In genomic region chr3:22372292-22372949, GRCh38 we compare ENCODE assay signal across 10 cellular contexts.
DNase-seq lines count a peak whose midpoint lies in the region; ATAC-seq and TF ChIP-seq lines count a peak whose summit lies in the region.
"Had no signal": no experiment of that assay in that cellular context is flagged by ENCODE, and none has a peak within 500 bp of the region (broad histone marks: within the 10 kb centered on the region; RNA-seq: fewer than 3 reads in every experiment).

No MANE protein-coding gene starts in this region.

- no peak for ATAC-seq in HG03565 (IDR thresholded peaks at IDR 0.05; ENCODE audit: unreplicated experiment)
- ATAC-seq: left colon had no signal

- no peaks in the 10 kb centered on the region for H3K9me3 ChIP-seq in HUES64 (ENCODE audit: insufficient read depth, low read depth, low read length)
- no peaks in the 10 kb centered on the region for H3K9me3 ChIP-seq in mammary epithelial cell (replicated peaks; ENCODE audit: insufficient read depth, low read length)
- H3K9me3 ChIP-seq in stomach smooth muscle (ENCODE audit: control insufficient read depth in 2 of 2, low read length in 2 of 2), result no peaks in the 10 kb centered on the region
- H3K9me3 ChIP-seq: adrenal gland had no signal

- peaks cover 55% of the 10 kb centered on the region for H3K27me3 ChIP-seq in HUES64 (ENCODE audit: insufficient read depth, low read length)
- H3K27me3 ChIP-seq in mammary epithelial cell (ENCODE audit: insufficient read depth, low read length), result peaks cover 18% of the 10 kb centered on the region
- H3K27me3 ChIP-seq in stomach smooth muscle (ENCODE audit: control insufficient read depth in 1 of 2, insufficient read depth in 2 of 2, low read length in 2 of 2), result peaks cover 13 to 20% of the 10 kb centered on the region in 2 donors
- H3K27me3 ChIP-seq: adrenal gland had no signal

- peak overlapping the region; percentile 42 for H3K4me2 ChIP-seq in mammary epithelial cell (ENCODE audit: insufficient read depth, low read depth, low read length)

- 2% methylated on average over 70 of the region's 70 CpGs for WGBS in HUES64
- 5% methylated on average over 15 of the region's 70 CpGs for WGBS in mammary epithelial cell (ENCODE audit: low coverage, missing lambda C conversion rate)

- H3K79me2 ChIP-seq in mammary epithelial cell (ENCODE audit: insufficient read depth, low read length), result no peaks in the 10 kb centered on the region

- peak overlapping the region; percentile 39 for H2AFZ ChIP-seq in mammary epithelial cell (ENCODE audit: low read depth, low read length)

- in situ Hi-C loops in mammary epithelial cell (cut with MboI; ENCODE audit: low sequenced_read_pairs in 2 of 2), result no loop called here

- H3K9ac ChIP-seq in HUES64 (ENCODE audit: low read depth, low read length) (peak overlapping the region; percentile 55), mammary epithelial cell (ENCODE audit: insufficient read depth, low read length) (no peak overlapping the region), stomach smooth muscle (ENCODE audit: low read length in 2 of 2) (no peak overlapping the region)

- DNase-seq in mammary epithelial cell (no peak), iPS-NIHi7 (ENCODE audit: extremely low spot score) (peak; percentile 51), NCI-H2029 (lab: John Stamatoyannopoulos, UW) (no peak)
- no peak for DNase-seq in effector CD4-positive, alpha-beta T cell
- DNase-seq: adrenal gland, left colon, NCI-H1417 treated with DMSO at 0.1 percent for 48 hours had no signal

- no TSS peak for BruUV-seq in mammary epithelial cell (replicated peaks; lab: Mats Ljungman, UMichigan)

- H3K4me3 ChIP-seq in HUES64 (ENCODE audit: low read length), result peak overlapping the region; percentile 60
- H3K4me3 ChIP-seq in mammary epithelial cell (replicated peaks in 1 of 3; ENCODE audit: insufficient read depth in 1 of 3, low read depth in 2 of 3, low read length in 3 of 3), result no peak overlapping the region
- peak overlapping the region; percentile 51 to 68 for H3K4me3 ChIP-seq in stomach smooth muscle (ENCODE audit: low read length in 2 of 2)

- H3K4me1 ChIP-seq in HUES64 (ENCODE audit: insufficient read depth, low read length), result peaks cover 6% of the 10 kb centered on the region
- H3K4me1 ChIP-seq in mammary epithelial cell (ENCODE audit: insufficient read depth, low read length), result peaks cover 4% of the 10 kb centered on the region
- no peaks in the 10 kb centered on the region for H3K4me1 ChIP-seq in stomach smooth muscle (ENCODE audit: control insufficient read depth, insufficient read depth, low read length)
- H3K4me1 ChIP-seq: adrenal gland had no signal

- TF ChIP-seq CTCF in mammary epithelial cell (conservative IDR thresholded peaks at IDR 0.05 in 1 of 2, IDR thresholded peaks at IDR 0.05 in 1 of 2; ENCODE audit: extremely low read depth in 1 of 2, insufficient read depth in 1 of 2, low read depth in 1 of 2, low read length in 2 of 2), result no peak

- dilution Hi-C loops in mammary epithelial cell (cut with HindIII; ENCODE audit: low sequenced_read_pairs), result no loop called here

- no peaks in the 10 kb centered on the region for H4K20me1 ChIP-seq in mammary epithelial cell (ENCODE audit: insufficient read depth, low read length)

- no peaks in the 10 kb centered on the region for H3K36me3 ChIP-seq in HUES64 (ENCODE audit: insufficient read depth, low read length)
- no peaks in the 10 kb centered on the region for H3K36me3 ChIP-seq in mammary epithelial cell (ENCODE audit: insufficient read depth, low read length)
- no peaks in the 10 kb centered on the region for H3K36me3 ChIP-seq in stomach smooth muscle (ENCODE audit: control insufficient read depth in 2 of 2, insufficient read depth in 2 of 2, low read length in 2 of 2)
- H3K36me3 ChIP-seq: adrenal gland had no signal

- H3K27ac ChIP-seq in HUES64 (ENCODE audit: low read depth, low read length) (no peak overlapping the region), mammary epithelial cell (ENCODE audit: insufficient read depth, low read depth, low read length) (no peak overlapping the region), stomach smooth muscle (ENCODE audit: low read length) (no peak overlapping the region)

- CTCF ChIA-PET in mammary epithelial cell (lab: Charles Lee; ENCODE audit: low non-redundant PET), result no interaction called here

- intact Hi-C loops in mammary epithelial cell (cut with micrococcal nuclease), result no loop called here

Comparison
In these comparisons a context has a peak if more than half of its experiments do, and no peak if none do; other contexts are left out.
1. H3K4me3 ChIP-seq: peak in HUES64 (single experiment) and stomach smooth muscle (2 of 2); none in mammary epithelial cell (0 of 3).